In the genomic region with DNA sequence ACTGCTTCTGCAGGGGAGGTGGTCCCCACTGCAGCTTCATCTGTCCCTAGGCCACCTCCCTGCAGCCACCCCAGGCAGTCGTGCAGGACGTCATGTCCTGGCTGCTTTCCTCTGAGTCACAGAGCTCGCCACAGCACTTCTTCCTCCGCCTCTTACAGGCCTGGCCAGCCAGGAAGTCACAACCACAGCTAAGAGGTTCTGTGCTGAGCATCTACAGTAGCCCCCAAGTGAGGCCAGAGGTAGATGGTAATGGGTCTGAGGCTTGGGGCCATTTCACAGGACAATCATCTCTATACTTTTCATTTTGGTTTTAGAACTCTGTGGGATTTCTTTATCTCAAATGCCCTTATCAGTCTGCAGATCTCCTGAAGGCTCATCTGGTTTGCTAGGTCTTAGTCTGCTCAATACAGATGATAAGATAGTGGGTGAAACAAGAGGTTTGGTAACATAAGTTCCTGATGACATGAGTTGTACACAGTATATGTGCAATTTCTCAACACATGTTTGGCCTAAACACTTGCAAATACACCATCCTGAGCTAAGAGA, we compare ENCODE assay signal across 8 cellular contexts.
DNase-seq lines count a peak whose midpoint lies in the region; ATAC-seq, FAIRE-seq and TF ChIP-seq lines count a peak whose summit lies in the region.

No MANE protein-coding gene starts in this region.

- peak; percentile 59 for FAIRE-seq in GM12878 (lab: Jason Lieb, UNC)

- peaks cover 54% of the 10 kb centered on the region for H3K4me1 Mint-ChIP-seq in CD14-positive monocyte

- ATAC-seq in GM19468 (IDR thresholded peaks at IDR 0.05; ENCODE audit: extremely low read depth, unreplicated experiment) (peak; percentile 27), HG03575 (IDR thresholded peaks at IDR 0.05; ENCODE audit: extremely low read depth, insufficient number of reproducible peaks, low FRiP score, unreplicated experiment) (peak; percentile 38), GM12878 (peak; percentile 57)

- no peaks in the 10 kb centered on the region for H3K9me3 ChIP-seq in GM12878 (replicated peaks; ENCODE audit: control insufficient read depth, insufficient read depth, low read length)

- POLR2A ChIA-PET in GM12878 (lab: Charles Lee), result interaction anchor here (0.7 to 9.3 kb wide), 13 partner anchors 8 to 136 kb away, joined by 3 to 119 read pairs (median 10); a partner anchor contains a TSS

- H3K9me3 Mint-ChIP-seq in CD14-positive monocyte, result no peaks in the 10 kb centered on the region

- SMC1A ChIA-PET in GM12878 (lab: Charles Lee; ENCODE audit: uncharacterized antibody, unreplicated experiment), result interaction anchor here (0.7 to 7.5 kb wide), 21 partner anchors 8 to 137 kb away, joined by 3 to 133 read pairs (median 5); no protein-coding TSS in a partner anchor

- TF ChIP-seq POLR2A in GM12878 (IDR thresholded peaks at IDR 0.05; ENCODE audit: low read depth, low read length), result peak; percentile 77

- RAD21 ChIA-PET in GM12878 (lab: Charles Lee; ENCODE audit: unreplicated experiment), result interaction anchor here (0.9 to 6.7 kb wide), 18 partner anchors 19 to 147 kb away, joined by 3 to 107 read pairs (median 10); a partner anchor contains a TSS

- H3K27ac Mint-ChIP-seq in CD14-positive monocyte, result peak overlapping the region; percentile 94 to 99 (median 96)

- CTCF ChIA-PET in GM12878 (lab: Yijun Ruan, JAX), result interaction anchor here (0.7 to 8.7 kb wide), 14 partner anchors 14 to 365 kb away, joined by 3 to 82 read pairs (median 4); no protein-coding TSS in a partner anchor

- intact Hi-C loops in CD14-positive monocyte (cut with micrococcal nuclease) (no loop called here), GM12878 (cut with micrococcal nuclease; ENCODE audit: unreplicated experiment) (loop anchor here (1.0 kb wide), 1 partner anchor 63 kb away; no protein-coding TSS in a partner anchor)

- H3K27me3 ChIP-seq in GM12878 (replicated peaks in 1 of 2; ENCODE audit: control insufficient read depth in 2 of 2, insufficient read depth in 2 of 2, low read length in 1 of 2), result no peaks in the 10 kb centered on the region

- peaks cover under 1 to 3% (median 1%) of the 10 kb centered on the region in 3 donors for H3K27me3 Mint-ChIP-seq in CD14-positive monocyte (ENCODE audit: low read depth in 3 of 3)

- peak overlapping the region; percentile 60 to 69 for H3K4me3 Mint-ChIP-seq in CD14-positive monocyte

- in situ Hi-C loops in GM12878 (cut with MboI), result no loop called here

- H3K4me1 ChIP-seq in GM12878 (ENCODE audit: control insufficient read depth, insufficient read depth, low read length), result peaks cover 41% of the 10 kb centered on the region

- DNase-seq in CD14-positive monocyte (ENCODE audit: low spot score) (peak; percentile 90), T1000 (lab: John Stamatoyannopoulos, UW) (peak; percentile 49), GM12878 (ENCODE audit: low read depth, low spot score) (no peak), kidney tubule cell (ENCODE audit: low spot score) (peak; percentile 93), GOT3 (lab: John Stamatoyannopoulos, UW) (no peak)
- DNase-seq in stimulated activated CD4-positive, alpha-beta T cell treated with anti-CD3 and anti-CD28 coated beads, TNF-alpha, amount 100 ng/mL, for 24 hours (ENCODE audit: low read depth in 3 of 3), result peak; percentile 43 to 77 (median 51)

- peak overlapping the region; percentile 95 for H3K4me2 ChIP-seq in GM12878 (ENCODE audit: control insufficient read depth, insufficient read depth)

- peak overlapping the region; percentile 96 for H3K9ac ChIP-seq in GM12878 (ENCODE audit: control insufficient read depth, insufficient read depth, low read length)

- TSS peak; percentile 78 for BruUV-seq in GM12878 (replicated peaks; lab: Mats Ljungman, UMichigan)

- peak overlapping the region; percentile 40; the same call in 1 of the 2 replicates for H2AFZ ChIP-seq in GM12878 (ENCODE audit: control insufficient read depth, low read depth, low read length)

- H3K27ac ChIP-seq in GM12878 (ENCODE audit: control insufficient read depth, insufficient read depth), result peak overlapping the region; percentile 99

- peak overlapping the region; percentile 55; the same call in 1 of the 2 replicates for H3K4me3 ChIP-seq in GM12878

- WGBS in GM12878 (ENCODE audit: insufficient coverage, insufficient replicate concordance, low lambda C conversion rate, missing lambda C conversion rate), result 0% methylated on average over 4 of the region's 4 CpGs

- H3K79me2 ChIP-seq in GM12878 (ENCODE audit: control insufficient read depth, insufficient read depth, low read length), result peaks cover 12% of the 10 kb centered on the region

- no peaks in the 10 kb centered on the region for H3K36me3 ChIP-seq in GM12878 (ENCODE audit: control insufficient read depth in 2 of 2, insufficient read depth in 2 of 2, low read length in 1 of 2)

- no peaks in the 10 kb centered on the region for H4K20me1 ChIP-seq in GM12878 (ENCODE audit: control insufficient read depth, insufficient read depth)

- no peak for TF ChIP-seq RAD21 in GM12878 (IDR thresholded peaks at IDR 0.05; ENCODE audit: insufficient read depth, low read depth, low read length)

- peak; percentile 27 to 67; a peak in 2 of 4 replicates for TF ChIP-seq EP300 in GM12878 (IDR thresholded peaks at IDR 0.05; ENCODE audit: borderline replicate concordance in 1 of 2, control insufficient read depth in 1 of 2, low read depth in 2 of 2, low read length in 2 of 2)

- TF ChIP-seq CTCF in CD14-positive monocyte (IDR thresholded peaks at IDR 0.05) (no peak), GM12878 (IDR thresholded peaks at IDR 0.05 in 2 of 3, conservative IDR thresholded peaks at IDR 0.05 in 1 of 3; ENCODE audit: control insufficient read depth in 2 of 3, extremely low read depth in 1 of 3, insufficient read depth in 1 of 3, low read depth in 3 of 3, low read length in 3 of 3) (no peak)

- H3K36me3 Mint-ChIP-seq in CD14-positive monocyte, result peaks cover 3 to 4% of the 10 kb centered on the region in 2 donors

TF ChIP-seq in GM12878, 131 proteins besides CTCF, POLR2A, EP300 and RAD21 (continues in another document):
- TF ChIP-seq MTA3 (IDR thresholded peaks at IDR 0.05; ENCODE audit: borderline replicate concordance, low read length), result peak; percentile 41; the same call in 1 of the 2 replicates
- TF ChIP-seq BCL11A (IDR thresholded peaks at IDR 0.05; ENCODE audit: low read depth, low read length), result 0 out of 2 replicates have a peak, but pooled peaks have one; percentile 58
- TF ChIP-seq, protein P1, sequence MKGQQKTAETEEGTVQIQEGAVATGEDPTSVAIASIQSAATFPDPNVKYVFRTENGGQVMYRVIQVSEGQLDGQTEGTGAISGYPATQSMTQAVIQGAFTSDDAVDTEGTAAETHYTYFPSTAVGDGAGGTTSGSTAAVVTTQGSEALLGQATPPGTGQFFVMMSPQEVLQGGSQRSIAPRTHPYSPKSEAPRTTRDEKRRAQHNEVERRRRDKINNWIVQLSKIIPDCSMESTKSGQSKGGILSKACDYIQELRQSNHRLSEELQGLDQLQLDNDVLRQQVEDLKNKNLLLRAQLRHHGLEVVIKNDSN (IDR thresholded peaks at IDR 0.05; ENCODE audit: borderline replicate concordance, extremely low read length, insufficient read depth, low read depth, low read length), result no peak
- no peak for TF ChIP-seq BRCA1 (IDR thresholded peaks at IDR 0.05; ENCODE audit: low read depth, low read length)
- no peak for TF ChIP-seq TCF3 (IDR thresholded peaks at IDR 0.05; ENCODE audit: borderline replicate concordance, insufficient read depth, low read depth, low read length)
- TF ChIP-seq HDGF (IDR thresholded peaks at IDR 0.05), result no peak; the same call in none of the 2 replicates
- TF ChIP-seq POLR2AphosphoS5 (IDR thresholded peaks at IDR 0.05; ENCODE audit: low read length), result peak; percentile 89
- no peak for TF ChIP-seq ZNF384 (IDR thresholded peaks at IDR 0.05; ENCODE audit: borderline replicate concordance, low read depth, low read length)
- TF ChIP-seq GABPA (IDR thresholded peaks at IDR 0.05; ENCODE audit: low read depth), result 0 out of 2 replicates have a peak, but pooled peaks have one; percentile 51
- peak; percentile 42; the same call in 1 of the 2 replicates for TF ChIP-seq PAX5 (IDR thresholded peaks at IDR 0.05; ENCODE audit: borderline replicate concordance, low read depth, low read length)
- peak; percentile 82 for TF ChIP-seq CREB1 (IDR thresholded peaks at IDR 0.05; ENCODE audit: low read depth)
- TF ChIP-seq RUNX3 (IDR thresholded peaks at IDR 0.05; ENCODE audit: low read length), result peak; percentile 86
- no peak for TF ChIP-seq MEF2A (IDR thresholded peaks at IDR 0.05; ENCODE audit: insufficient read depth, low read depth, low read length)
- peak; percentile 79 for TF ChIP-seq SMAD5 (IDR thresholded peaks at IDR 0.05; ENCODE audit: low read depth)
- TF ChIP-seq, protein P2, sequence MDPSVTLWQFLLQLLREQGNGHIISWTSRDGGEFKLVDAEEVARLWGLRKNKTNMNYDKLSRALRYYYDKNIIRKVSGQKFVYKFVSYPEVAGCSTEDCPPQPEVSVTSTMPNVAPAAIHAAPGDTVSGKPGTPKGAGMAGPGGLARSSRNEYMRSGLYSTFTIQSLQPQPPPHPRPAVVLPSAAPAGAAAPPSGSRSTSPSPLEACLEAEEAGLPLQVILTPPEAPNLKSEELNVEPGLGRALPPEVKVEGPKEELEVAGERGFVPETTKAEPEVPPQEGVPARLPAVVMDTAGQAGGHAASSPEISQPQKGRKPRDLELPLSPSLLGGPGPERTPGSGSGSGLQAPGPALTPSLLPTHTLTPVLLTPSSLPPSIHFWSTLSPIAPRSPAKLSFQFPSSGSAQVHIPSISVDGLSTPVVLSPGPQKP (IDR thresholded peaks at IDR 0.05; ENCODE audit: low read depth, low read length), result no peak
- TF ChIP-seq POLR2AphosphoS2 (IDR thresholded peaks at IDR 0.05; ENCODE audit: low read depth, low read length), result peak; percentile 87; the same call in 1 of the 2 replicates
- TF ChIP-seq NBN (IDR thresholded peaks at IDR 0.05), result peak; percentile 71; the same call in 1 of the 2 replicates
- TF ChIP-seq POU2F2 (IDR thresholded peaks at IDR 0.05; ENCODE audit: borderline replicate concordance, low read depth, low read length), result peak; percentile 70; the same call in 1 of the 3 replicates
- peak; percentile 33; the same call in 1 of the 2 replicates for TF ChIP-seq MXI1 (IDR thresholded peaks at IDR 0.05; ENCODE audit: low read depth, low read length)
- TF ChIP-seq, protein P3, sequence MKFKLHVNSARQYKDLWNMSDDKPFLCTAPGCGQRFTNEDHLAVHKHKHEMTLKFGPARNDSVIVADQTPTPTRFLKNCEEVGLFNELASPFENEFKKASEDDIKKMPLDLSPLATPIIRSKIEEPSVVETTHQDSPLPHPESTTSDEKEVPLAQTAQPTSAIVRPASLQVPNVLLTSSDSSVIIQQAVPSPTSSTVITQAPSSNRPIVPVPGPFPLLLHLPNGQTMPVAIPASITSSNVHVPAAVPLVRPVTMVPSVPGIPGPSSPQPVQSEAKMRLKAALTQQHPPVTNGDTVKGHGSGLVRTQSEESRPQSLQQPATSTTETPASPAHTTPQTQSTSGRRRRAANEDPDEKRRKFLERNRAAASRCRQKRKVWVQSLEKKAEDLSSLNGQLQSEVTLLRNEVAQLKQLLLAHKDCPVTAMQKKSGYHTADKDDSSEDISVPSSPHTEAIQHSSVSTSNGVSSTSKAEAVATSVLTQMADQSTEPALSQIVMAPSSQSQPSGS (IDR thresholded peaks at IDR 0.05; ENCODE audit: low read length), result peak; percentile 62; the same call in 1 of the 2 replicates

Comparison
In these comparisons a context has a peak if more than half of its experiments do, and no peak if none do; other contexts are left out.
1. DNase-seq: peak in CD14-positive monocyte (single experiment), T1000 (single experiment), kidney tubule cell (single experiment) and stimulated activated CD4-positive, alpha-beta T cell treated with anti-CD3 and anti-CD28 coated beads, TNF-alpha, amount 100 ng/mL, for 24 hours (3 of 3); none in GM12878 (single experiment) and GOT3 (single experiment).
2. Peak in every context shown above with its lines, with median percentiles within 50 percentile points of each other: ATAC-seq.